In genomic region chr2:69538249-69538648, GRCh38 we compare ENCODE assay signal across 21 cellular contexts.
"Had no signal": no experiment of that assay in that cellular context is flagged by ENCODE, and none has a peak within 500 bp of the region (broad histone marks: within the 10 kb centered on the region; RNA-seq: fewer than 3 reads in every experiment).

No MANE protein-coding gene starts in this region.

- H3K36me3 ChIP-seq: neural progenitor cell, ovary had no signal

- H2AFZ ChIP-seq: neural progenitor cell had no signal

- ATAC-seq: foreskin keratinocyte had no signal

- H3K27ac ChIP-seq: coronary artery, foreskin keratinocyte, left lung, lower lobe of right lung, neural progenitor cell, ovary, right atrium auricular region, thoracic aorta, transverse colon had no signal

- H3K4me1 Mint-ChIP-seq: endodermal cell, mesothelial cell of epicardium, neural progenitor cell had no signal

- H3K4me3 Mint-ChIP-seq: endodermal cell; memory B cell; mesothelial cell of epicardium; natural killer cell treated with Interleukin-12 subunit alpha and Interleukin-12 subunit beta and Interleukin-15 and Interleukin-18, amount 100 ng/mL, for 72 hours; neural progenitor cell; stimulated activated naive CD8-positive, alpha-beta T cell treated with anti-CD3 and anti-CD28 coated beads, Interleukin-15, Interleukin-2, amounts not matched to agents 100 ng/mL and 50 ng/mL, for 24 hours had no signal

- DNase-seq: effector CD4-positive, alpha-beta T cell; endodermal cell; foreskin keratinocyte; immature natural killer cell; left lung; lower lobe of right lung; nucleus accumbens; ovary; small intestine; stimulated activated CD4-positive, alpha-beta T cell treated with anti-CD3 and anti-CD28 coated beads, Interleukin-12 subunit alpha, Interleukin-12 subunit beta, amount 100 ng/mL, for 4 hours; transverse colon had no signal

- H3K27me3 Mint-ChIP-seq: memory B cell; natural killer cell treated with Interleukin-12 subunit alpha and Interleukin-12 subunit beta and Interleukin-15 and Interleukin-18, amount 100 ng/mL, for 72 hours; stimulated activated naive CD8-positive, alpha-beta T cell treated with anti-CD3 and anti-CD28 coated beads, Interleukin-15, Interleukin-2, amounts not matched to agents 100 ng/mL and 50 ng/mL, for 24 hours had no signal

- H3K27me3 ChIP-seq: foreskin keratinocyte, left lung, neural progenitor cell, ovary, right atrium auricular region, transverse colon had no signal

- H3K4me3 ChIP-seq: coronary artery, left lung, lower lobe of right lung, neural progenitor cell, ovary, right atrium auricular region, thoracic aorta, transverse colon had no signal

- H3K4me1 ChIP-seq: foreskin keratinocyte, neural progenitor cell, transverse colon had no signal

- H3K9me3 ChIP-seq: ovary had no signal

- FAIRE-seq: endothelial cell of umbilical vein, keratinocyte, small intestine had no signal

- H3K27ac Mint-ChIP-seq: endodermal cell, memory B cell, mesothelial cell of epicardium, neural progenitor cell had no signal

- H3K4me2 ChIP-seq: neural progenitor cell had no signal
